17 cellular contexts compared by ENCODE assay signal in the genomic region with DNA sequence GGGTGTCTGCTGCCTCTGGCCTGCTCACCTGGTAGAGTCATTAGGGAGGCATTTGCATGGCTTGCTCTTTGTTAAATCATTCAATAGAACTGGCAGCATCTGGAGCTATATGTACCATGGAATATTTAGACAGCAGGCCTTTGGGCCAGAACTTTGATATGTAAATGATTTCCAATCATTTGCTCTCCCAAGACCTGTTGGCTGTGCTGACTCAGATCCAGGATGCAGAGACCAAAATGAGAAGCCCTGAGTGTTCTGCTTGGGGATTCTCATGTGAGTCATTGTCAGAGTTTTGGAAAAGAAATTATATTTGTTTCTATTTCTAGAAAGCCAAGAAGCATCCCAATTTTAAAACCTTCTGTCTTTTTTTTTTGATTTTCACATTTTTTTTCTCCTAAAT.
DNase-seq lines count a peak whose midpoint lies in the region; ATAC-seq and TF ChIP-seq lines count a peak whose summit lies in the region.
"Had no signal": no experiment of that assay in that cellular context is flagged by ENCODE, and none has a peak within 500 bp of the region (broad histone marks: within the 10 kb centered on the region; RNA-seq: fewer than 3 reads in every experiment).

No MANE protein-coding gene starts in this region.

- H3K27me3 ChIP-seq in PC-3 (ENCODE audit: low read length) (no peaks in the 10 kb centered on the region), fibroblast of lung (ENCODE audit: control insufficient read depth, insufficient read depth, low read length) (no peaks in the 10 kb centered on the region), upper lobe of right lung (no peaks in the 10 kb centered on the region)
- H3K27me3 ChIP-seq: BLaER1, suprapubic skin had no signal

- CTCF ChIA-PET in PC-3 (lab: Charles Lee): no interaction called here
- CTCF ChIA-PET in GM10248 (lab: Yijun Ruan, JAX): no interaction called here

- H3K4me3 ChIP-seq in PC-3 (ENCODE audit: low read length) (no peak overlapping the region), fibroblast of lung (replicated peaks in 1 of 4; ENCODE audit: control extremely low read depth in 1 of 4, insufficient read depth in 1 of 4, low read depth in 3 of 4, low read length in 4 of 4) (no peak overlapping the region), upper lobe of right lung (no peak overlapping the region)
- H3K4me3 ChIP-seq: BLaER1, prostate gland, suprapubic skin had no signal

- H2AFZ ChIP-seq in PC-3 (ENCODE audit: low read length) (no peak overlapping the region), fibroblast of lung (ENCODE audit: low read length) (no peak overlapping the region)

- H3K79me2 ChIP-seq in PC-3 (ENCODE audit: low read length) (no peaks in the 10 kb centered on the region), fibroblast of lung (ENCODE audit: control insufficient read depth, insufficient read depth, low read length) (no peaks in the 10 kb centered on the region)

- no peak for TF ChIP-seq CTCF in PC-3 (conservative IDR thresholded peaks at IDR 0.05; ENCODE audit: low read depth, low read length)
- no peak for TF ChIP-seq CTCF in fibroblast of lung (conservative IDR thresholded peaks at IDR 0.05 in 1 of 2, IDR thresholded peaks at IDR 0.05 in 1 of 2; ENCODE audit: low read depth in 1 of 2, low read length in 2 of 2)
- no peak for TF ChIP-seq CTCF in GM10248 (IDR thresholded peaks at IDR 0.05; ENCODE audit: control extremely low read depth, extremely low read depth, low read depth, missing control alignments)
- no peak for TF ChIP-seq CTCF in upper lobe of right lung (IDR thresholded peaks at IDR 0.05)

- H3K36me3 ChIP-seq in PC-3 (ENCODE audit: low read depth, low read length) (no peaks in the 10 kb centered on the region), fibroblast of lung (ENCODE audit: control insufficient read depth, insufficient read depth, low read length) (no peaks in the 10 kb centered on the region), upper lobe of right lung (no peaks in the 10 kb centered on the region)
- H3K36me3 ChIP-seq: BLaER1, prostate gland, suprapubic skin had no signal

- BruUV-seq in PC-3 (replicated peaks; lab: Mats Ljungman, UMichigan): no TSS peak

- no peak for ATAC-seq in PC-3
- ATAC-seq in GM18870 (IDR thresholded peaks at IDR 0.05; ENCODE audit: unreplicated experiment): no peak
- ATAC-seq in upper lobe of right lung: no peak
- ATAC-seq: left cardiac atrium had no signal

- intact Hi-C loops in PC-3 (cut with micrococcal nuclease): no loop called here
- intact Hi-C loops in upper lobe of right lung (cut with DNase I): no loop called here

- no peaks in the 10 kb centered on the region for H3F3A ChIP-seq in PC-3 (ENCODE audit: low read length, unreplicated experiment)

- H3K27ac ChIP-seq in PC-3 (ENCODE audit: low read length) (no peak overlapping the region), fibroblast of lung (ENCODE audit: insufficient read depth, low read length) (no peak overlapping the region), upper lobe of right lung (no peak overlapping the region)
- H3K27ac ChIP-seq: BLaER1, prostate gland, suprapubic skin had no signal

- H3K4me2 ChIP-seq in PC-3 (ENCODE audit: low read length) (no peak overlapping the region), fibroblast of lung (ENCODE audit: extremely low read depth, insufficient read depth, low read length) (no peak overlapping the region)
- H3K4me2 ChIP-seq: BLaER1 had no signal

- no peaks in the 10 kb centered on the region for H3K4me1 ChIP-seq in PC-3 (ENCODE audit: insufficient read depth, low read length)
- no peaks in the 10 kb centered on the region for H3K4me1 ChIP-seq in fibroblast of lung (ENCODE audit: control insufficient read depth, extremely low read depth, insufficient read depth, low read length)
- H3K4me1 ChIP-seq in upper lobe of right lung: no peaks in the 10 kb centered on the region
- H3K4me1 ChIP-seq: prostate gland had no signal

- no peaks in the 10 kb centered on the region for H4K20me1 ChIP-seq in PC-3 (ENCODE audit: low read length)
- H4K20me1 ChIP-seq in fibroblast of lung (ENCODE audit: control insufficient read depth, extremely low read depth, insufficient read depth, low read length): no peaks in the 10 kb centered on the region
- H4K20me1 ChIP-seq: BLaER1 had no signal

- POLR2A ChIA-PET in PC-3 (lab: Charles Lee; ENCODE audit: unreplicated experiment) (no interaction called here), GM10248 (lab: Yijun Ruan, JAX) (no interaction called here)

- DNase-seq in EL (peak; percentile 62), PC-3 (peak; percentile 27), fibroblast of lung (ENCODE audit: low read depth in 2 of 2) (peak; percentile 6 to 80), occipital lobe (lab: John Stamatoyannopoulos, UW) (peak; percentile 19), NCI-H1105 (lab: John Stamatoyannopoulos, UW) (no peak), GM10248 (ENCODE audit: extremely low spot score) (no peak), upper lobe of right lung (no peak)
- DNase-seq: activated B cell treated with CpG ODN at 0.5 μM for 24 hours, activated gamma-delta T cell, DMS79 treated with DMSO at 0.1 percent for 48 hours, endodermal cell, left cardiac atrium, NCI-H1048 had no signal

- H3K9me2 ChIP-seq in PC-3 (replicated peaks; ENCODE audit: low read length): no peaks in the 10 kb centered on the region

- H3K9ac ChIP-seq in PC-3 (ENCODE audit: low read length) (no peak overlapping the region), fibroblast of lung (ENCODE audit: insufficient read depth, low read length) (no peak overlapping the region)
- H3K9ac ChIP-seq: BLaER1 had no signal

- no peaks in the 10 kb centered on the region for H3K9me3 ChIP-seq in PC-3 (ENCODE audit: low read length)
- no peaks in the 10 kb centered on the region for H3K9me3 ChIP-seq in fibroblast of lung (ENCODE audit: control insufficient read depth, insufficient read depth, low read depth, low read length)
- H3K9me3 ChIP-seq in upper lobe of right lung: no peaks in the 10 kb centered on the region
- H3K9me3 ChIP-seq: prostate gland, suprapubic skin had no signal

Comparison
In these comparisons a context has a peak if more than half of its experiments do, and no peak if none do; other contexts are left out.
1. DNase-seq: peak in EL (single experiment), PC-3 (single experiment), fibroblast of lung (2 of 2) and occipital lobe (single experiment); none in NCI-H1105 (single experiment), GM10248 (single experiment) and upper lobe of right lung (single experiment).